In genomic region chr3:51888463-51889105, GRCh38 we compare ENCODE assay signal across 10 cellular contexts. TPM values are rescaled to one million over a fixed set of nuclear protein-coding genes. Genes with fewer than 3 reads are reported as not detected.
"Had no signal": no experiment of that assay in that cellular context is flagged by ENCODE, and none has a peak within 500 bp of the region (broad histone marks: within the 10 kb centered on the region; RNA-seq: fewer than 3 reads in every experiment).

No MANE protein-coding gene starts in this region.

- H3K27ac Mint-ChIP-seq: HFFc6 had no signal

- H2AFZ ChIP-seq: GM23248 had no signal

- H3K4me3 Mint-ChIP-seq: HFFc6 had no signal

- H3K9me3 ChIP-seq: HAP-1 had no signal

- H3K4me2 ChIP-seq: KMS-11 had no signal

- H3K9ac ChIP-seq: GM23248, KMS-11 had no signal

- H3K4me1 ChIP-seq: HAP-1 had no signal

- H3K27ac ChIP-seq: GM23248, KMS-11 had no signal

- H3K4me3 ChIP-seq: GM23248, HAP-1 had no signal

- H3K36me3 ChIP-seq: HAP-1 had no signal

- H3K9me3 Mint-ChIP-seq: HFFc6 had no signal

- DNase-seq: GM23248, GOT3, H7, HFFc6, IMR-90, KBM-7 had no signal

RNA-seq across cellular contexts. Expression of gene IQCF5, which starts 13.2 kb away (rescaled TPM):
- total RNA-seq: GM23248, H4, H7, HFFc6, HT-29, IMR-90 had no signal
- polyA plus RNA-seq: GM23248, IMR-90 had no signal

RNA-seq across cellular contexts. Expression of gene IQCF1, which starts 14.6 kb away (rescaled TPM):
- total RNA-seq: GM23248, H4, H7, HFFc6, HT-29, IMR-90 had no signal
- polyA plus RNA-seq: GM23248, IMR-90 had no signal

RNA-seq across cellular contexts. Expression of gene IQCF2, which starts 27.2 kb away (rescaled TPM):
- total RNA-seq: GM23248, H4, H7, HFFc6, HT-29, IMR-90 had no signal
- polyA plus RNA-seq: GM23248, IMR-90 had no signal
